Comparison of ENCODE assay signal across 4 cellular contexts in the genomic region with DNA sequence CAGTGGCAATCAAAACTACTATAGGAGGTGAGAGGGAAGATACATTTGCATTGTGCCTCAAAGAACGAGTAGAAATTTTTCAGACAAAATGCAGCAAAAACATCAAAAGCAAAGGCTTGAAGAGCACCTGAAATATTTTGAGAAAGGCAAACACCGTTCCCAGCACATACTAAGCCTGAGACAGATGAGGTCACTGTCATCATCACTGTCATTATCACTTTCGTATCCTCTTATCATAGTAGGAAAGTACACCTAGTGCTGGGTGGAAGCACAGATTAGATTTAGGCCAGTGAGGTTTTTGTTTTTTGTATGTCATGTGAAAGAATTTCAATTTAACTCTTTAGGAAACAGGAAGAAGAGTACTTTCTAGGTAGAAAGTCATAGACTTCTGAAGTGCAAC.
"Had no signal": no experiment of that assay in that cellular context is flagged by ENCODE, and none has a peak within 500 bp of the region (broad histone marks: within the 10 kb centered on the region; RNA-seq: fewer than 3 reads in every experiment).

No MANE protein-coding gene starts in this region.

- H3K9me3 Mint-ChIP-seq: GM23338, H9 had no signal

- H3K4me3 ChIP-seq: GM23338 had no signal

- H3K4me1 Mint-ChIP-seq: GM23338 had no signal

- H3K4me2 ChIP-seq: GM23338 had no signal

- ATAC-seq: GM23338 had no signal

- H3K27ac Mint-ChIP-seq: GM23338 had no signal

- H3K4me3 Mint-ChIP-seq: GM23338, H9 had no signal

- DNase-seq: H9, HCEC 1CT, IMR-90 had no signal

- H2AFZ ChIP-seq: GM23338 had no signal
